2 cellular contexts compared by ENCODE assay signal in the genomic region with DNA sequence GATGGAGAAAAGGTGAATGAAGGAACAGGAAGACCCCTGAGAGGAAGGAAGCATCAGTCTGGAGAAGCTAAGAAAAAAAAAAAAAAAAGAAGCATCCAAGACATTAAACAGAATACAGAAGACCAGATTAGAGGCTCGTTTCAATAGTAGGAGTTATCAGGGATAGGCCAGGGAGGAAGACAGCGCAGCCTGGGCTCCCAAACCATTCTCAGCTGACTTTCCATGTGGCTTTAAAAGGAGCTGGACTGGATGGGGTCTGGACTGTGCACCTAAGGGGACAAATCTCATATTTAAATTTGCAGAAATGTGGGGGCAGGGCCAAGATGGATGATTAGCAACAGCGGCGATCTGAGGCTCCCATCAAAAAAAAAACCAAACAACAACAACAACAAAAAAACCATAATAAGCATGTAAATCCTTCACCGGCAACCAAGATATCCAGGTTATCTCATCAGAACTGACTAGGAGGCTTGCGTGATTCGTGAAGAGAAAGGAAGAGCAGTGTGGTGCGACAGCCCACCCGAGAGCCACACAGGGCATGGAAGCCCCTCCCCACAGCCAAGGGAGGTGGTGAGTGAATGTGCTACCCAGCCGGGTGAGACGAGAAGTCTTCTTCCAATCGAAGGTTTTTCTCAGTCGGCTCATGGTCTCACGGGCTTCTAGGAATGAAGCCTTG.
A peak's percentile ranks its signal among the peaks of the same experiment; 100 is the strongest.
TF ChIP-seq lines count a peak whose summit lies in the region.

No MANE protein-coding gene starts in this region.

TF ChIP-seq in HepG2, 621 proteins besides CTCF, POLR2A, EP300 and RAD21 (continued from another document):
- TF ChIP-seq GFI1 (CRISPR knock-in tag; IDR thresholded peaks at IDR 0.05; ENCODE audit: borderline replicate concordance) (no peak), ISX (CRISPR knock-in tag; conservative IDR thresholded peaks at IDR 0.05) (no peak), GATA4 (IDR thresholded peaks at IDR 0.05; ENCODE audit: borderline replicate concordance, low read depth) (no peak), NCOA5 (CRISPR knock-in tag; IDR thresholded peaks at IDR 0.05) (no peak)
- TF ChIP-seq, protein P1, sequence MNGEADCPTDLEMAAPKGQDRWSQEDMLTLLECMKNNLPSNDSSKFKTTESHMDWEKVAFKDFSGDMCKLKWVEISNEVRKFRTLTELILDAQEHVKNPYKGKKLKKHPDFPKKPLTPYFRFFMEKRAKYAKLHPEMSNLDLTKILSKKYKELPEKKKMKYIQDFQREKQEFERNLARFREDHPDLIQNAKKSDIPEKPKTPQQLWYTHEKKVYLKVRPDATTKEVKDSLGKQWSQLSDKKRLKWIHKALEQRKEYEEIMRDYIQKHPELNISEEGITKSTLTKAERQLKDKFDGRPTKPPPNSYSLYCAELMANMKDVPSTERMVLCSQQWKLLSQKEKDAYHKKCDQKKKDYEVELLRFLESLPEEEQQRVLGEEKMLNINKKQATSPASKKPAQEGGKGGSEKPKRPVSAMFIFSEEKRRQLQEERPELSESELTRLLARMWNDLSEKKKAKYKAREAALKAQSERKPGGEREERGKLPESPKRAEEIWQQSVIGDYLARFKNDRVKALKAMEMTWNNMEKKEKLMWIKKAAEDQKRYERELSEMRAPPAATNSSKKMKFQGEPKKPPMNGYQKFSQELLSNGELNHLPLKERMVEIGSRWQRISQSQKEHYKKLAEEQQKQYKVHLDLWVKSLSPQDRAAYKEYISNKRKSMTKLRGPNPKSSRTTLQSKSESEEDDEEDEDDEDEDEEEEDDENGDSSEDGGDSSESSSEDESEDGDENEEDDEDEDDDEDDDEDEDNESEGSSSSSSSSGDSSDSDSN (CRISPR knock-in tag; IDR thresholded peaks at IDR 0.05), result 0 out of 2 replicates have a peak, but pooled peaks have one; percentile 20
- TF ChIP-seq, protein P2, sequence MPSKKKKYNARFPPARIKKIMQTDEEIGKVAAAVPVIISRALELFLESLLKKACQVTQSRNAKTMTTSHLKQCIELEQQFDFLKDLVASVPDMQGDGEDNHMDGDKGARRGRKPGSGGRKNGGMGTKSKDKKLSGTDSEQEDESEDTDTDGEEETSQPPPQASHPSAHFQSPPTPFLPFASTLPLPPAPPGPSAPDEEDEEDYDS (CRISPR knock-in tag; IDR thresholded peaks at IDR 0.05), result no peak

TF ChIP-seq in GM12878, 131 proteins besides CTCF, POLR2A, EP300 and RAD21:
- TF ChIP-seq MYC (IDR thresholded peaks at IDR 0.05; ENCODE audit: insufficient read depth, insufficient read length, insufficient replicate concordance, low read length, severe bottlenecking) (no peak), SIN3A (IDR thresholded peaks at IDR 0.05; ENCODE audit: low read depth, low read length) (no peak), IKZF2 (IDR thresholded peaks at IDR 0.05) (no peak), YBX1 (IDR thresholded peaks at IDR 0.05) (no peak)
- TF ChIP-seq, protein P3, sequence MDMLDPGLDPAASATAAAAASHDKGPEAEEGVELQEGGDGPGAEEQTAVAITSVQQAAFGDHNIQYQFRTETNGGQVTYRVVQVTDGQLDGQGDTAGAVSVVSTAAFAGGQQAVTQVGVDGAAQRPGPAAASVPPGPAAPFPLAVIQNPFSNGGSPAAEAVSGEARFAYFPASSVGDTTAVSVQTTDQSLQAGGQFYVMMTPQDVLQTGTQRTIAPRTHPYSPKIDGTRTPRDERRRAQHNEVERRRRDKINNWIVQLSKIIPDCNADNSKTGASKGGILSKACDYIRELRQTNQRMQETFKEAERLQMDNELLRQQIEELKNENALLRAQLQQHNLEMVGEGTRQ (IDR thresholded peaks at IDR 0.05; ENCODE audit: borderline replicate concordance, low read depth, low read length), result no peak
- TF ChIP-seq, protein P4, sequence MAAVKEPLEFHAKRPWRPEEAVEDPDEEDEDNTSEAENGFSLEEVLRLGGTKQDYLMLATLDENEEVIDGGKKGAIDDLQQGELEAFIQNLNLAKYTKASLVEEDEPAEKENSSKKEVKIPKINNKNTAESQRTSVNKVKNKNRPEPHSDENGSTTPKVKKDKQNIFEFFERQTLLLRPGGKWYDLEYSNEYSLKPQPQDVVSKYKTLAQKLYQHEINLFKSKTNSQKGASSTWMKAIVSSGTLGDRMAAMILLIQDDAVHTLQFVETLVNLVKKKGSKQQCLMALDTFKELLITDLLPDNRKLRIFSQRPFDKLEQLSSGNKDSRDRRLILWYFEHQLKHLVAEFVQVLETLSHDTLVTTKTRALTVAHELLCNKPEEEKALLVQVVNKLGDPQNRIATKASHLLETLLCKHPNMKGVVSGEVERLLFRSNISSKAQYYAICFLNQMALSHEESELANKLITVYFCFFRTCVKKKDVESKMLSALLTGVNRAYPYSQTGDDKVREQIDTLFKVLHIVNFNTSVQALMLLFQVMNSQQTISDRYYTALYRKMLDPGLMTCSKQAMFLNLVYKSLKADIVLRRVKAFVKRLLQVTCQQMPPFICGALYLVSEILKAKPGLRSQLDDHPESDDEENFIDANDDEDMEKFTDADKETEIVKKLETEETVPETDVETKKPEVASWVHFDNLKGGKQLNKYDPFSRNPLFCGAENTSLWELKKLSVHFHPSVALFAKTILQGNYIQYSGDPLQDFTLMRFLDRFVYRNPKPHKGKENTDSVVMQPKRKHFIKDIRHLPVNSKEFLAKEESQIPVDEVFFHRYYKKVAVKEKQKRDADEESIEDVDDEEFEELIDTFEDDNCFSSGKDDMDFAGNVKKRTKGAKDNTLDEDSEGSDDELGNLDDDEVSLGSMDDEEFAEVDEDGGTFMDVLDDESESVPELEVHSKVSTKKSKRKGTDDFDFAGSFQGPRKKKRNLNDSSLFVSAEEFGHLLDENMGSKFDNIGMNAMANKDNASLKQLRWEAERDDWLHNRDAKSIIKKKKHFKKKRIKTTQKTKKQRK (IDR thresholded peaks at IDR 0.05; ENCODE audit: low read depth, low read length), result no peak
- TF ChIP-seq, protein P5, sequence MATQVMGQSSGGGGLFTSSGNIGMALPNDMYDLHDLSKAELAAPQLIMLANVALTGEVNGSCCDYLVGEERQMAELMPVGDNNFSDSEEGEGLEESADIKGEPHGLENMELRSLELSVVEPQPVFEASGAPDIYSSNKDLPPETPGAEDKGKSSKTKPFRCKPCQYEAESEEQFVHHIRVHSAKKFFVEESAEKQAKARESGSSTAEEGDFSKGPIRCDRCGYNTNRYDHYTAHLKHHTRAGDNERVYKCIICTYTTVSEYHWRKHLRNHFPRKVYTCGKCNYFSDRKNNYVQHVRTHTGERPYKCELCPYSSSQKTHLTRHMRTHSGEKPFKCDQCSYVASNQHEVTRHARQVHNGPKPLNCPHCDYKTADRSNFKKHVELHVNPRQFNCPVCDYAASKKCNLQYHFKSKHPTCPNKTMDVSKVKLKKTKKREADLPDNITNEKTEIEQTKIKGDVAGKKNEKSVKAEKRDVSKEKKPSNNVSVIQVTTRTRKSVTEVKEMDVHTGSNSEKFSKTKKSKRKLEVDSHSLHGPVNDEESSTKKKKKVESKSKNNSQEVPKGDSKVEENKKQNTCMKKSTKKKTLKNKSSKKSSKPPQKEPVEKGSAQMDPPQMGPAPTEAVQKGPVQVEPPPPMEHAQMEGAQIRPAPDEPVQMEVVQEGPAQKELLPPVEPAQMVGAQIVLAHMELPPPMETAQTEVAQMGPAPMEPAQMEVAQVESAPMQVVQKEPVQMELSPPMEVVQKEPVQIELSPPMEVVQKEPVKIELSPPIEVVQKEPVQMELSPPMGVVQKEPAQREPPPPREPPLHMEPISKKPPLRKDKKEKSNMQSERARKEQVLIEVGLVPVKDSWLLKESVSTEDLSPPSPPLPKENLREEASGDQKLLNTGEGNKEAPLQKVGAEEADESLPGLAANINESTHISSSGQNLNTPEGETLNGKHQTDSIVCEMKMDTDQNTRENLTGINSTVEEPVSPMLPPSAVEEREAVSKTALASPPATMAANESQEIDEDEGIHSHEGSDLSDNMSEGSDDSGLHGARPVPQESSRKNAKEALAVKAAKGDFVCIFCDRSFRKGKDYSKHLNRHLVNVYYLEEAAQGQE (IDR thresholded peaks at IDR 0.05; ENCODE audit: low read depth, low read length), result no peak
TF ChIP-seq in GM12878: peak in this region for 0.
